In genomic region chr11:73310661-73311393, GRCh38 we compare ENCODE assay signal across 15 cellular contexts. TPM values are rescaled to one million over a fixed set of nuclear protein-coding genes. Genes with fewer than 3 reads are reported as not detected.
A peak's percentile ranks its signal among the peaks of the same experiment; 100 is the strongest.
DNase-seq lines count a peak whose midpoint lies in the region; ATAC-seq, FAIRE-seq and TF ChIP-seq lines count a peak whose summit lies in the region.
"Had no signal": no experiment of that assay in that cellular context is flagged by ENCODE, and none has a peak within 500 bp of the region (broad histone marks: within the 10 kb centered on the region; RNA-seq: fewer than 3 reads in every experiment).

No MANE protein-coding gene starts in this region.

- FAIRE-seq in GM12878 (lab: Jason Lieb, UNC) = no peak
- FAIRE-seq: endometrium had no signal

- H3K79me2 ChIP-seq in GM12878 (ENCODE audit: control insufficient read depth, insufficient read depth, low read length) = peaks cover 51% of the 10 kb centered on the region
- peaks cover 71% of the 10 kb centered on the region for H3K79me2 ChIP-seq in hepatocyte

- peaks cover 68% of the 10 kb centered on the region for H3K4me1 Mint-ChIP-seq in stimulated activated memory B cell treated with anti-CD40 and anti-IgM and Interleukin-4, amounts not matched to agents 10 μg/mL and 1 μg/mL and 100 μg/mL, for 72 hours

- SMC1A ChIA-PET in GM12878 (lab: Charles Lee; ENCODE audit: uncharacterized antibody, unreplicated experiment) = interaction anchor here (1.2 kb wide), 2 partner anchors 17 to 25 kb away, joined by 3 read pairs; no protein-coding TSS in a partner anchor

- peaks cover 8% of the 10 kb centered on the region for H3K27me3 Mint-ChIP-seq in stimulated activated memory B cell treated with anti-CD40 and anti-IgM and Interleukin-4, amounts not matched to agents 10 μg/mL and 1 μg/mL and 100 μg/mL, for 72 hours

- H3K9me3 Mint-ChIP-seq in stimulated activated memory B cell treated with anti-CD40 and anti-IgM and Interleukin-4, amounts not matched to agents 10 μg/mL and 1 μg/mL and 100 μg/mL, for 72 hours = no peaks in the 10 kb centered on the region
- H3K9me3 Mint-ChIP-seq: activated CD4-positive, alpha-beta memory T cell treated with anti-CD3 and anti-CD28 coated beads, Interleukin-2, amount 10 ng/mL, durations not matched to agents 7 days and 5 days; activated naive CD4-positive, alpha-beta T cell treated with anti-CD3 and anti-CD28 coated beads, Interleukin-2, amount 50 U/mL, for 24 hours; natural killer cell; T-helper 1 cell treated with Interleukin-12 subunit alpha and Interleukin-12 subunit beta and Interleukin-4 antibody, amounts not matched to agents 30 μg/mL and 1 μg/mL, for 36 hours had no signal

- H3K9me3 ChIP-seq in GM12878 (replicated peaks; ENCODE audit: control insufficient read depth, insufficient read depth, low read length) (no peaks in the 10 kb centered on the region), hepatocyte (ENCODE audit: low read depth) (no peaks in the 10 kb centered on the region), gastrocnemius medialis (no peaks in the 10 kb centered on the region)

- CTCF ChIA-PET in AG04449 (lab: Yijun Ruan, JAX) (interaction anchor here (1.4 to 28.8 kb wide), 7 partner anchors 9 to 64 kb away, joined by 3 to 605 read pairs (median 190); no protein-coding TSS in a partner anchor), GM12878 (lab: Yijun Ruan, JAX) (interaction anchor here (0.6 to 6.6 kb wide), 4 partner anchors 12 to 1240 kb away, joined by 4 to 126 read pairs (median 7); no protein-coding TSS in a partner anchor)

- TF ChIP-seq RAD21 in GM12878 (IDR thresholded peaks at IDR 0.05; ENCODE audit: insufficient read depth, low read depth, low read length) = no peak

- peak overlapping the region; percentile 81 for H3K4me3 ChIP-seq in AG04449 (ENCODE audit: low read depth, low read length)
- H3K4me3 ChIP-seq in GM12878 = no peak overlapping the region
- H3K4me3 ChIP-seq in hepatocyte = no peak overlapping the region
- H3K4me3 ChIP-seq in gastrocnemius medialis = peak overlapping the region; percentile 32 to 90 (median 73)

- ATAC-seq in GM12878 = no peak
- ATAC-seq in gastrocnemius medialis = no peak
- ATAC-seq in GM19455 (IDR thresholded peaks at IDR 0.05; ENCODE audit: unreplicated experiment) = no peak
- no peak for ATAC-seq in stimulated activated memory B cell treated with anti-CD40 and anti-IgM and Interleukin-4, amounts not matched to agents 10 μg/mL and 1 μg/mL and 100 μg/mL, for 72 hours
- ATAC-seq: natural killer cell had no signal

- H3K36me3 Mint-ChIP-seq in stimulated activated memory B cell treated with anti-CD40 and anti-IgM and Interleukin-4, amounts not matched to agents 10 μg/mL and 1 μg/mL and 100 μg/mL, for 72 hours = peaks cover 32% of the 10 kb centered on the region
- H3K36me3 Mint-ChIP-seq: activated naive CD4-positive, alpha-beta T cell treated with anti-CD3 and anti-CD28 coated beads, Interleukin-2, amount 50 U/mL, for 24 hours; natural killer cell had no signal

- POLR2A ChIA-PET in AG04449 (lab: Yijun Ruan, JAX) (interaction anchor here (4.1 to 4.7 kb wide), 2 partner anchors 12 to 25 kb away, joined by 47 to 64 read pairs; no protein-coding TSS in a partner anchor), GM12878 (lab: Charles Lee) (interaction anchor here (0.9 to 2.9 kb wide), 3 partner anchors 10 to 23 kb away, joined by 3 to 26 read pairs (median 3); no protein-coding TSS in a partner anchor)

- TF ChIP-seq CTCF in AG04449 (IDR thresholded peaks at IDR 0.05; ENCODE audit: insufficient read depth, low read length, missing control alignments) (no peak), GM12878 (IDR thresholded peaks at IDR 0.05 in 2 of 3, conservative IDR thresholded peaks at IDR 0.05 in 1 of 3; ENCODE audit: control insufficient read depth in 2 of 3, extremely low read depth in 1 of 3, insufficient read depth in 1 of 3, low read depth in 3 of 3, low read length in 3 of 3) (no peak), hepatocyte (IDR thresholded peaks at IDR 0.05; ENCODE audit: poor library complexity) (no peak), gastrocnemius medialis (IDR thresholded peaks at IDR 0.05 in 4 of 5, conservative IDR thresholded peaks at IDR 0.05 in 1 of 5) (no peak)

- no peak overlapping the region for H2AFZ ChIP-seq in GM12878 (ENCODE audit: control insufficient read depth, low read depth, low read length)
- H2AFZ ChIP-seq in hepatocyte = no peak overlapping the region

- H3K4me3 Mint-ChIP-seq in stimulated activated memory B cell treated with anti-CD40 and anti-IgM and Interleukin-4, amounts not matched to agents 10 μg/mL and 1 μg/mL and 100 μg/mL, for 72 hours = no peak overlapping the region
- H3K4me3 Mint-ChIP-seq: activated CD4-positive, alpha-beta memory T cell treated with anti-CD3 and anti-CD28 coated beads, Interleukin-2, amount 10 ng/mL, durations not matched to agents 7 days and 5 days; activated naive CD4-positive, alpha-beta T cell treated with anti-CD3 and anti-CD28 coated beads, Interleukin-2, amount 50 U/mL, for 24 hours; natural killer cell; T-helper 1 cell treated with Interleukin-12 subunit alpha and Interleukin-12 subunit beta and Interleukin-4 antibody, amounts not matched to agents 30 μg/mL and 1 μg/mL, for 36 hours had no signal

- in situ Hi-C loops in GM12878 (cut with MboI) (no loop called here), gastrocnemius medialis (cut with MboI; ENCODE audit: low sequenced_read_pairs in 4 of 4) (no loop called here)

- WGBS in GM12878 (ENCODE audit: insufficient coverage, insufficient replicate concordance, low lambda C conversion rate, missing lambda C conversion rate) = 73% methylated on average over 21 of the region's 22 CpGs
- WGBS in hepatocyte (ENCODE audit: low lambda C conversion rate, missing lambda C conversion rate) = 93% methylated on average over 22 of the region's 22 CpGs

- no peak for TF ChIP-seq POLR2A in GM12878 (IDR thresholded peaks at IDR 0.05; ENCODE audit: low read depth, low read length)
- no peak for TF ChIP-seq POLR2A in gastrocnemius medialis (IDR thresholded peaks at IDR 0.05)

- no peak overlapping the region; the same call in 1 of the 2 replicates for H3K9ac ChIP-seq in GM12878 (ENCODE audit: control insufficient read depth, insufficient read depth, low read length)

- H3K9me2 ChIP-seq in hepatocyte (replicated peaks; ENCODE audit: insufficient read depth) = no peaks in the 10 kb centered on the region

- H4K20me1 ChIP-seq in GM12878 (ENCODE audit: control insufficient read depth, insufficient read depth) (no peaks in the 10 kb centered on the region), hepatocyte (ENCODE audit: insufficient read depth, poor library complexity, severe bottlenecking) (peaks cover 64% of the 10 kb centered on the region)

- H3K36me3 ChIP-seq in GM12878 (ENCODE audit: control insufficient read depth in 2 of 2, insufficient read depth in 2 of 2, low read length in 1 of 2) (no peaks in the 10 kb centered on the region), hepatocyte (replicated peaks; ENCODE audit: insufficient read depth, low read depth) (no peaks in the 10 kb centered on the region), gastrocnemius medialis (no peaks in the 10 kb centered on the region)

- no TSS peak for BruUV-seq in GM12878 (replicated peaks; lab: Mats Ljungman, UMichigan)

- H3K27me3 ChIP-seq in GM12878 (replicated peaks in 1 of 2; ENCODE audit: control insufficient read depth in 2 of 2, insufficient read depth in 2 of 2, low read length in 1 of 2) (no peaks in the 10 kb centered on the region), hepatocyte (no peaks in the 10 kb centered on the region), gastrocnemius medialis (peaks cover 0 to 2% (median 0%) of the 10 kb centered on the region in 3 donors)

- H3K4me2 ChIP-seq in GM12878 (ENCODE audit: control insufficient read depth, insufficient read depth) (peak overlapping the region; percentile 65), hepatocyte (peak overlapping the region; percentile 85)

- H3K4me1 ChIP-seq in GM12878 (ENCODE audit: control insufficient read depth, insufficient read depth, low read length) = peaks cover 18% of the 10 kb centered on the region
- H3K4me1 ChIP-seq in hepatocyte (ENCODE audit: insufficient read depth) = peaks cover 71% of the 10 kb centered on the region
- peaks cover 4 to 22% of the 10 kb centered on the region in 2 donors for H3K4me1 ChIP-seq in gastrocnemius medialis

- intact Hi-C loops in GM12878 (cut with micrococcal nuclease; ENCODE audit: unreplicated experiment) = no loop called here
- intact Hi-C loops in gastrocnemius medialis (cut with DNase I; ENCODE audit: low total_unique reads) = no loop called here

- no peak for TF ChIP-seq EP300 in GM12878 (IDR thresholded peaks at IDR 0.05; ENCODE audit: borderline replicate concordance in 1 of 2, control insufficient read depth in 1 of 2, low read depth in 2 of 2, low read length in 2 of 2)

- no peak for DNase-seq in AG04449 (ENCODE audit: low read depth, low spot score)
- no peak for DNase-seq in GM12878 (ENCODE audit: low read depth, low spot score)
- DNase-seq in hepatocyte (ENCODE audit: low spot score) = no peak
- DNase-seq in gastrocnemius medialis = no peak
- no peak for DNase-seq in cerebellum (ENCODE audit: low spot score)
- no peak for DNase-seq in retina
- DNase-seq: activated CD4-positive, alpha-beta memory T cell treated with anti-CD3 and anti-CD28 coated beads, Interleukin-2, amount 10 ng/mL, durations not matched to agents 7 days and 5 days; KG1; natural killer cell; NCI-H2081 treated with DMSO at 0.1 percent for 48 hours had no signal

- RAD21 ChIA-PET in GM12878 (lab: Charles Lee; ENCODE audit: unreplicated experiment) = interaction anchor here (5.4 to 6.6 kb wide), 2 partner anchors 15 to 24 kb away, joined by 38 to 115 read pairs; no protein-coding TSS in a partner anchor

- H3K27ac Mint-ChIP-seq in stimulated activated memory B cell treated with anti-CD40 and anti-IgM and Interleukin-4, amounts not matched to agents 10 μg/mL and 1 μg/mL and 100 μg/mL, for 72 hours = no peak overlapping the region
- H3K27ac Mint-ChIP-seq: activated CD4-positive, alpha-beta memory T cell treated with anti-CD3 and anti-CD28 coated beads, Interleukin-2, amount 10 ng/mL, durations not matched to agents 7 days and 5 days; activated naive CD4-positive, alpha-beta T cell treated with anti-CD3 and anti-CD28 coated beads, Interleukin-2, amount 50 U/mL, for 24 hours; natural killer cell; T-helper 1 cell treated with Interleukin-12 subunit alpha and Interleukin-12 subunit beta and Interleukin-4 antibody, amounts not matched to agents 30 μg/mL and 1 μg/mL, for 36 hours had no signal

- H3K27ac ChIP-seq in GM12878 (ENCODE audit: control insufficient read depth, insufficient read depth) (no peak overlapping the region), hepatocyte (no peak overlapping the region), gastrocnemius medialis (peak overlapping the region; percentile 73 to 83 (median 82))

RNA-seq across cellular contexts. Expression of gene ARHGEF17, which starts 2.8 kb away (rescaled TPM):
- total RNA-seq in GM12878 (2013; cell fraction: nucleolus; rRNA removed) = 89.0 and 109 TPM in 2 replicates
- total RNA-seq in GM12878 (2014; rRNA removed) (1.9 and 3.0 TPM in 2 replicates), GM12878 (2014; rRNA removed; fragmentation: Illumina TruSeq; extraction: Trizol) (1.2 and 1.6 TPM in 2 replicates), GM12878 (2021) (3.6 and 5.2 TPM in 2 replicates), hepatocyte (26.6 and 35.6 TPM in 2 replicates), gastrocnemius medialis (10 to 100 TPM in 3 of 4 donors, 1 to 10 TPM in 1; 8.9 to 16.9 (median 13.9) TPM), cerebellum (33.0 TPM)
- 1.6 TPM for polyA plus RNA-seq in GM12878 (2011; ENCODE audit: low read depth)
- polyA plus RNA-seq in GM12878 (2011; rRNA removed) (7.2 and 11.0 TPM in 2 replicates), GM12878 (2014; fragmentation: Illumina TruSeq; extraction: Trizol) (1.8 and 1.9 TPM in 2 replicates), GM12878 (2014; fragmentation: Nextera tagmentation; extraction: Ambion mirVana) (under 1 TPM; 0.15 to 0.31 TPM), GM12878 (2014; rRNA removed) (3.5 and 7.0 TPM in 2 replicates), GM12878 (2016; fragmentation: Nextera tagmentation; extraction: Ambion mirVana) (under 1 TPM; 0.20 to 0.27 TPM), hepatocyte (30.2 and 36.2 TPM in 2 replicates)
- 13.6 and 18.5 TPM in 2 replicates for polyA plus RNA-seq in GM12878 (2011; cell fraction: cytosol; rRNA removed)
- 111 and 113 TPM in 2 replicates for polyA plus RNA-seq in GM12878 (2011; cell fraction: nucleus; rRNA removed)
- polyA plus RNA-seq in GM12878 (2012) = 5.5 and 5.6 TPM in 2 replicates
- polyA minus RNA-seq in GM12878 (2011; rRNA and poly(A)+ RNA removed) = 17.6 and 36.7 TPM in 2 replicates
- polyA minus RNA-seq in GM12878 (2011; cell fraction: cytosol; rRNA and poly(A)+ RNA removed) = 12.2 and 14.6 TPM in 2 replicates
- polyA minus RNA-seq in GM12878 (2011; cell fraction: nucleus; rRNA and poly(A)+ RNA removed) = 33.4 and 53.6 TPM in 2 replicates

RNA-seq across cellular contexts. Expression of gene P2RY6, which starts 38.7 kb away (rescaled TPM):
- total RNA-seq in GM12878 (2013; cell fraction: nucleolus; rRNA removed) = 0.21 TPM in 1 of 2 replicates, not detected in the other
- total RNA-seq in GM12878 (2014; rRNA removed) (0.23 TPM in 1 of 2 replicates, not detected in the other), GM12878 (2014; rRNA removed; fragmentation: Illumina TruSeq; extraction: Trizol) (0.14 TPM in 1 of 2 replicates, not detected in the other), GM12878 (2021) (0.21 and 0.66 TPM in 2 replicates), hepatocyte (2.6 and 2.9 TPM in 2 replicates), gastrocnemius medialis (1 to 10 TPM in 2 of 4 donors, under 1 TPM in 1, not detected in 1; 0.78 to 2.8 (median 1.1) TPM), cerebellum (0.27 TPM)
- not detected for polyA plus RNA-seq in GM12878 (2011; ENCODE audit: low read depth)
- polyA plus RNA-seq in GM12878 (2011; rRNA removed) (not detected in 2 replicates), GM12878 (2014; fragmentation: Illumina TruSeq; extraction: Trizol) (0.10 TPM in 1 of 2 replicates, not detected in the other), GM12878 (2014; fragmentation: Nextera tagmentation; extraction: Ambion mirVana) (under 1 TPM in 1 of 2 experiments, not detected in 1; 0.05 TPM), GM12878 (2014; rRNA removed) (0.52 and 0.90 TPM in 2 replicates), GM12878 (2016; fragmentation: Nextera tagmentation; extraction: Ambion mirVana) (under 1 TPM in 1 of 2 experiments, not detected in 1; 0.24 TPM), hepatocyte (8.9 and 9.7 TPM in 2 replicates)
- not detected in 2 replicates for polyA plus RNA-seq in GM12878 (2011; cell fraction: cytosol; rRNA removed)
- polyA plus RNA-seq in GM12878 (2011; cell fraction: nucleus; rRNA removed) = 0.15 and 0.35 TPM in 2 replicates
- 0.12 and 0.15 TPM in 2 replicates for polyA plus RNA-seq in GM12878 (2012)
- polyA minus RNA-seq in GM12878 (2011; rRNA and poly(A)+ RNA removed) = not detected in 2 replicates
- not detected in 2 replicates for polyA minus RNA-seq in GM12878 (2011; cell fraction: cytosol; rRNA and poly(A)+ RNA removed)
- polyA minus RNA-seq in GM12878 (2011; cell fraction: nucleus; rRNA and poly(A)+ RNA removed) = not detected in 2 replicates
- total RNA-seq: activated CD4-positive, alpha-beta memory T cell treated with anti-CD3 and anti-CD28 coated beads, Interleukin-2, amount 10 ng/mL, durations not matched to agents 7 days and 5 days had no signal

Comparison
In these comparisons a context has a peak if more than half of its experiments do, and no peak if none do; other contexts are left out.
1. H3K4me3 ChIP-seq: peak in AG04449 (single experiment) and gastrocnemius medialis (4 of 4); none in GM12878 (single experiment) and hepatocyte (single experiment).
2. H3K27ac ChIP-seq: peak in gastrocnemius medialis (4 of 4); none in GM12878 (single experiment) and hepatocyte (single experiment).